9 cellular contexts compared by ENCODE assay signal in genomic region chr17:59165933-59166342, GRCh38. TPM values are rescaled to one million over a fixed set of nuclear protein-coding genes. Genes with fewer than 3 reads are reported as not detected.
A peak's percentile ranks its signal among the peaks of the same experiment; 100 is the strongest.
DNase-seq lines count a peak whose midpoint lies in the region; ATAC-seq and TF ChIP-seq lines count a peak whose summit lies in the region.
"Had no signal": no experiment of that assay in that cellular context is flagged by ENCODE, and none has a peak within 500 bp of the region (broad histone marks: within the 10 kb centered on the region; RNA-seq: fewer than 3 reads in every experiment).

No MANE protein-coding gene starts in this region.

- peak; percentile 33 for TF ChIP-seq CTCF in natural killer cell (IDR thresholded peaks at IDR 0.05)
- peak; percentile 39 to 56 (median 53) for TF ChIP-seq CTCF in right lobe of liver (IDR thresholded peaks at IDR 0.05)
- TF ChIP-seq CTCF in tibial artery (IDR thresholded peaks at IDR 0.05), result peak; percentile 10 to 36

- no peaks in the 10 kb centered on the region for H3K36me3 Mint-ChIP-seq in natural killer cell
- no peaks in the 10 kb centered on the region for H3K36me3 Mint-ChIP-seq in natural killer cell treated with Interleukin-12 subunit alpha and Interleukin-12 subunit beta and Interleukin-15 and Interleukin-18, amount 100 ng/mL, for 72 hours

- intact Hi-C loops in natural killer cell (cut with micrococcal nuclease), result no loop called here
- intact Hi-C loops in right lobe of liver (cut with DNase I), result no loop called here
- intact Hi-C loops in tibial artery (cut with DNase I; ENCODE audit: low total_unique reads), result no loop called here

- H3K4me1 Mint-ChIP-seq in natural killer cell, result peaks cover 5% of the 10 kb centered on the region in 2 donors
- H3K4me1 Mint-ChIP-seq in natural killer cell treated with Interleukin-12 subunit alpha and Interleukin-12 subunit beta and Interleukin-15 and Interleukin-18, amount 100 ng/mL, for 72 hours (ENCODE audit: low read depth in 2 of 2), result peaks cover 0 to 4% of the 10 kb centered on the region in 2 donors

- H3K4me3 ChIP-seq in right lobe of liver, result no peak overlapping the region
- no peak overlapping the region for H3K4me3 ChIP-seq in tibial artery
- H3K4me3 ChIP-seq: pancreas had no signal

- H3K36me3 ChIP-seq in right lobe of liver (no peaks in the 10 kb centered on the region), tibial artery (no peaks in the 10 kb centered on the region)
- H3K36me3 ChIP-seq: pancreas had no signal

- H3K9me3 Mint-ChIP-seq in natural killer cell, result no peaks in the 10 kb centered on the region
- no peaks in the 10 kb centered on the region for H3K9me3 Mint-ChIP-seq in natural killer cell treated with Interleukin-12 subunit alpha and Interleukin-12 subunit beta and Interleukin-15 and Interleukin-18, amount 100 ng/mL, for 72 hours

- no peak overlapping the region for H3K27ac Mint-ChIP-seq in natural killer cell
- no peak overlapping the region for H3K27ac Mint-ChIP-seq in natural killer cell treated with Interleukin-12 subunit alpha and Interleukin-12 subunit beta and Interleukin-15 and Interleukin-18, amount 100 ng/mL, for 72 hours

- H3K27me3 Mint-ChIP-seq in natural killer cell (ENCODE audit: low read depth in 2 of 2), result no peaks in the 10 kb centered on the region
- no peaks in the 10 kb centered on the region for H3K27me3 Mint-ChIP-seq in natural killer cell treated with Interleukin-12 subunit alpha and Interleukin-12 subunit beta and Interleukin-15 and Interleukin-18, amount 100 ng/mL, for 72 hours

- 64% methylated on average over 2 of the region's 2 CpGs for WGBS in right lobe of liver (ENCODE audit: insufficient coverage, low coverage, low lambda C conversion rate, missing lambda C conversion rate)

- H3K9me3 ChIP-seq in right lobe of liver (no peaks in the 10 kb centered on the region), tibial artery (no peaks in the 10 kb centered on the region)
- H3K9me3 ChIP-seq: pancreas had no signal

- peak overlapping the region; percentile 27 for H3K27ac ChIP-seq in caudate nucleus (ENCODE audit: low read depth, low read length)
- H3K27ac ChIP-seq in right lobe of liver, result no peak overlapping the region
- no peak overlapping the region for H3K27ac ChIP-seq in tibial artery
- H3K27ac ChIP-seq: pancreas had no signal

- ATAC-seq in natural killer cell, result peak; percentile 66 to 76 (median 71)
- no peak for ATAC-seq in natural killer cell treated with Interleukin-12 subunit alpha and Interleukin-12 subunit beta and Interleukin-15 and Interleukin-18, amount 100 ng/mL, for 72 hours
- peak; percentile 56 to 77 (median 72) for ATAC-seq in right lobe of liver
- ATAC-seq in GM19452 (IDR thresholded peaks at IDR 0.05; ENCODE audit: unreplicated experiment), result no peak

- TF ChIP-seq POLR2A in right lobe of liver (IDR thresholded peaks at IDR 0.05), result no peak

- no peak overlapping the region for H3K4me3 Mint-ChIP-seq in natural killer cell
- no peak overlapping the region for H3K4me3 Mint-ChIP-seq in natural killer cell treated with Interleukin-12 subunit alpha and Interleukin-12 subunit beta and Interleukin-15 and Interleukin-18, amount 100 ng/mL, for 72 hours

- H3K4me1 ChIP-seq in right lobe of liver (no peaks in the 10 kb centered on the region), tibial artery (no peaks in the 10 kb centered on the region)
- H3K4me1 ChIP-seq: pancreas had no signal

- no peaks in the 10 kb centered on the region for H3K27me3 ChIP-seq in right lobe of liver
- no peaks in the 10 kb centered on the region for H3K27me3 ChIP-seq in tibial artery
- H3K27me3 ChIP-seq: pancreas had no signal

- DNase-seq in natural killer cell (no peak), KG1 (lab: John Stamatoyannopoulos, UW) (peak; percentile 14), T-helper 9 cell (peak; percentile 17), caudate nucleus (lab: John Stamatoyannopoulos, UW) (peak in 49 of 61 donors; percentile 1 to 79 (median 26)), right lobe of liver (no peak), tibial artery (no peak)
- no peak for DNase-seq in natural killer cell treated with Interleukin-12 subunit alpha and Interleukin-12 subunit beta and Interleukin-15 and Interleukin-18, amount 100 ng/mL, for 72 hours (ENCODE audit: low spot score)

RNA-seq across cellular contexts. Expression of gene PRR11, which starts 10.4 kb away (rescaled TPM):
- 1 to 10 TPM; 2.0 to 4.0 (median 2.9) TPM for total RNA-seq in natural killer cell
- total RNA-seq in natural killer cell treated with Interleukin-12 subunit alpha and Interleukin-12 subunit beta and Interleukin-15 and Interleukin-18, amount 100 ng/mL, for 72 hours, result 10 to 100 TPM; 34.8 to 55.5 TPM
- total RNA-seq in right lobe of liver, result 1 to 10 TPM in 1 of 6 experiments, under 1 TPM in 5; 0.49 to 1.9 (median 0.54) TPM

RNA-seq across cellular contexts. Expression of gene SKA2, which starts 11.0 kb away (rescaled TPM):
- total RNA-seq in natural killer cell, result 10 to 100 TPM; 13.4 to 26.5 (median 17.8) TPM
- 10 to 100 TPM; 61.7 to 64.0 TPM for total RNA-seq in natural killer cell treated with Interleukin-12 subunit alpha and Interleukin-12 subunit beta and Interleukin-15 and Interleukin-18, amount 100 ng/mL, for 72 hours
- 10 to 100 TPM; 12.2 to 23.1 (median 13.5) TPM for total RNA-seq in right lobe of liver

RNA-seq across cellular contexts. Expression of gene SMG8, which starts 43.9 kb away (rescaled TPM):
- total RNA-seq in natural killer cell (10 to 100 TPM; 10.4 to 13.5 (median 13.2) TPM), right lobe of liver (1 to 10 TPM; 5.3 to 7.9 (median 7.3) TPM)
- 10 to 100 TPM; 16.2 to 22.0 TPM for total RNA-seq in natural killer cell treated with Interleukin-12 subunit alpha and Interleukin-12 subunit beta and Interleukin-15 and Interleukin-18, amount 100 ng/mL, for 72 hours

RNA-seq across cellular contexts. Expression of gene GDPD1, which starts 54.4 kb away (rescaled TPM):
- 1 to 10 TPM; 4.0 to 5.3 (median 5.1) TPM for total RNA-seq in natural killer cell
- total RNA-seq in natural killer cell treated with Interleukin-12 subunit alpha and Interleukin-12 subunit beta and Interleukin-15 and Interleukin-18, amount 100 ng/mL, for 72 hours, result 1 to 10 TPM; 1.4 to 1.7 TPM
- total RNA-seq in right lobe of liver, result 1 to 10 TPM in 5 of 6 experiments, under 1 TPM in 1; 0.71 to 5.8 (median 1.2) TPM

RNA-seq across cellular contexts. Expression of gene TRIM37, which starts 59.3 kb away (rescaled TPM):
- total RNA-seq in natural killer cell (10 to 100 TPM; 20.4 to 26.1 (median 21.9) TPM), right lobe of liver (10 to 100 TPM in 1 of 6 experiments, 1 to 10 TPM in 5; 7.2 to 11.0 (median 9.0) TPM)
- total RNA-seq in natural killer cell treated with Interleukin-12 subunit alpha and Interleukin-12 subunit beta and Interleukin-15 and Interleukin-18, amount 100 ng/mL, for 72 hours, result 10 to 100 TPM; 20.8 to 46.3 TPM

Comparison
In these comparisons a context has a peak if more than half of its experiments do, and no peak if none do; other contexts are left out.
1. ATAC-seq: peak in natural killer cell (3 of 3) and right lobe of liver (4 of 4); none in natural killer cell treated with Interleukin-12 subunit alpha and Interleukin-12 subunit beta and Interleukin-15 and Interleukin-18, amount 100 ng/mL, for 72 hours (0 of 2) and GM19452 (single experiment).
2. RNA of gene PRR11, which starts 10.4 kb away (total RNA-seq): 34.8 to 55.5 TPM in natural killer cell treated with Interleukin-12 subunit alpha and Interleukin-12 subunit beta and Interleukin-15 and Interleukin-18, amount 100 ng/mL, for 72 hours; 2.0 to 4.0 TPM in natural killer cell and 0.49 to 1.9 TPM in right lobe of liver; every median in the first group is over 4 times any median in the second.
3. DNase-seq: peak in KG1 (single experiment), T-helper 9 cell (single experiment) and caudate nucleus (49 of 61); none in natural killer cell (single experiment), natural killer cell treated with Interleukin-12 subunit alpha and Interleukin-12 subunit beta and Interleukin-15 and Interleukin-18, amount 100 ng/mL, for 72 hours (single experiment), right lobe of liver (0 of 3) and tibial artery (0 of 2).
4. Peak in every context shown above with its lines, with median percentiles within 50 percentile points of each other: CTCF ChIP-seq.